Comparison of ENCODE assay signal across 11 cellular contexts in genomic region chr7:28358423-28358868, GRCh38. TPM values are rescaled to one million over a fixed set of nuclear protein-coding genes. Genes with fewer than 3 reads are reported as not detected.
DNase-seq lines count a peak whose midpoint lies in the region; TF ChIP-seq lines count a peak whose summit lies in the region.
"Had no signal": no experiment of that assay in that cellular context is flagged by ENCODE, and none has a peak within 500 bp of the region (broad histone marks: within the 10 kb centered on the region; RNA-seq: fewer than 3 reads in every experiment).

No MANE protein-coding gene starts in this region.

- H3K4me3 ChIP-seq in GM12865 (ENCODE audit: low read depth, low read length) (no peak overlapping the region), PC-9 (no peak overlapping the region), epithelial cell of proximal tubule (ENCODE audit: low read depth, low read length) (no peak overlapping the region), retinal pigment epithelial cell (ENCODE audit: low read length) (no peak overlapping the region)

- H3F3A ChIP-seq in PC-9 (ENCODE audit: insufficient read depth, low read depth), result peaks cover 6% of the 10 kb centered on the region; the same call in 1 of the 2 replicates

- DNase-seq in GM12865 (ENCODE audit: low read depth) (peak; percentile 18), PC-9 (peak in 1 of 2 experiments; percentile 87), epithelial cell of proximal tubule (ENCODE audit: low read depth) (peak; percentile 78), retinal pigment epithelial cell (ENCODE audit: low read depth) (peak; percentile 70), GM13977 (ENCODE audit: low spot score) (no peak), NCI-H2171 treated with DMSO at 0.1 percent for 48 hours (lab: John Stamatoyannopoulos, UW) (no peak), KBM-7 (no peak), NCI-H2107 treated with DMSO at 0.1 percent for 48 hours (lab: John Stamatoyannopoulos, UW; ENCODE audit: unreplicated experiment) (no peak)
- DNase-seq: activated T-cell treated with anti-CD3 and anti-CD28 coated beads, Interleukin-2, amount 50 U/mL, for 1 hour; NCI-H2081 treated with DMSO at 0.1 percent for 48 hours; stimulated activated CD4-positive, alpha-beta T cell treated with anti-CD3 and anti-CD28 coated beads, Interleukin-15, amount 100 ng/mL, for 24 hours had no signal

- H3K9me2 ChIP-seq in PC-9 (ENCODE audit: insufficient read depth), result no peaks in the 10 kb centered on the region

- H3K79me2 ChIP-seq in PC-9 (ENCODE audit: low read depth), result no peaks in the 10 kb centered on the region

- CTCF ChIA-PET in PC-9 (lab: Charles Lee), result no interaction called here

- H3K27me3 ChIP-seq in PC-9 (ENCODE audit: insufficient read depth, low read depth), result no peaks in the 10 kb centered on the region

- H3K4me1 ChIP-seq in PC-9 (replicated peaks; ENCODE audit: insufficient read depth), result peaks cover 26% of the 10 kb centered on the region

- H3K36me3 ChIP-seq in PC-9 (ENCODE audit: low read depth), result no peaks in the 10 kb centered on the region

- H3K4me2 ChIP-seq in PC-9, result peak overlapping the region; percentile 13; the same call in 1 of the 2 replicates

- peaks cover 5% of the 10 kb centered on the region; the same call in 1 of the 2 replicates for H3K9me3 ChIP-seq in PC-9 (ENCODE audit: insufficient read depth, low read depth)

- POLR2A ChIA-PET in PC-9 (lab: Charles Lee; ENCODE audit: unreplicated experiment), result no interaction called here

- peak overlapping the region; percentile 20 for H3K27ac ChIP-seq in PC-9

- TF ChIP-seq CTCF in GM12865 (IDR thresholded peaks at IDR 0.05; ENCODE audit: insufficient read depth, low read depth, low read length, missing control alignments) (no peak), PC-9 (conservative IDR thresholded peaks at IDR 0.05) (no peak), epithelial cell of proximal tubule (conservative IDR thresholded peaks at IDR 0.05; ENCODE audit: low read depth, low read length) (no peak), retinal pigment epithelial cell (conservative IDR thresholded peaks at IDR 0.05; ENCODE audit: low read depth, low read length) (no peak), GM13977 (IDR thresholded peaks at IDR 0.05; ENCODE audit: extremely low read depth, insufficient read depth, missing control alignments) (no peak)

- intact Hi-C loops in PC-9 (cut with micrococcal nuclease; ENCODE audit: unreplicated experiment), result no loop called here

- in situ Hi-C loops in GM13977 (cut with MboI; ENCODE audit: low pct_unique_long_range_greater_than_20kb, low sequenced_read_pairs, unreplicated experiment) (no loop called here), KBM-7 (cut with MboI; ENCODE audit: low pct_unique_long_range_greater_than_20kb, low sequenced_read_pairs) (no loop called here)

- no peaks in the 10 kb centered on the region for H4K20me1 ChIP-seq in PC-9 (ENCODE audit: insufficient read depth)

- BruUV-seq in PC-9 (replicated peaks; lab: Mats Ljungman, UMichigan), result no TSS peak

- H2AFZ ChIP-seq in PC-9, result no peak overlapping the region

RNA-seq across cellular contexts. Expression of gene CREB5, which starts 53.9 kb away (rescaled TPM):
- total RNA-seq in PC-9 (2021) (1.0 and 2.1 TPM in 2 replicates), epithelial cell of proximal tubule (16.1 and 25.7 TPM in 2 replicates)

Comparison
In these comparisons a context has a peak if more than half of its experiments do, and no peak if none do; other contexts are left out.
1. DNase-seq: peak in GM12865 (single experiment), epithelial cell of proximal tubule (single experiment) and retinal pigment epithelial cell (single experiment); none in GM13977 (single experiment), NCI-H2171 treated with DMSO at 0.1 percent for 48 hours (single experiment), KBM-7 (single experiment) and NCI-H2107 treated with DMSO at 0.1 percent for 48 hours (single experiment).